1 cellular context compared by ENCODE assay signal in genomic region chr16:57185446-57185944, GRCh38.
TF ChIP-seq lines count a peak whose summit lies in the region.

No MANE protein-coding gene starts in this region.

TF ChIP-seq in HepG2, 621 proteins besides CTCF, POLR2A, EP300 and RAD21 (continued from another document):
- TF ChIP-seq KIAA2018 (CRISPR knock-in tag; IDR thresholded peaks at IDR 0.05; ENCODE audit: borderline replicate concordance) (no peak), ZNF124 (CRISPR knock-in tag; IDR thresholded peaks at IDR 0.05) (peak; percentile 32; the same call in 1 of the 2 replicates), ETV6 (CRISPR knock-in tag; conservative IDR thresholded peaks at IDR 0.05) (no peak; the same call in 1 of the 2 replicates), MAZ (IDR thresholded peaks at IDR 0.05; ENCODE audit: borderline replicate concordance, low read depth, low read length) (no peak), MAZ (CRISPR knock-in tag; IDR thresholded peaks at IDR 0.05; ENCODE audit: low read depth) (no peak), ZNF547 (CRISPR knock-in tag; IDR thresholded peaks at IDR 0.05) (no peak; the same call in 1 of the 2 replicates), HMG20A (CRISPR knock-in tag; IDR thresholded peaks at IDR 0.05; ENCODE audit: borderline replicate concordance) (no peak), ZFP37 (CRISPR knock-in tag; IDR thresholded peaks at IDR 0.05; ENCODE audit: borderline replicate concordance) (peak; percentile 18; the same call in 1 of the 2 replicates), ETS1 (CRISPR knock-in tag; IDR thresholded peaks at IDR 0.05) (no peak), SALL2 (CRISPR knock-in tag; IDR thresholded peaks at IDR 0.05) (0 out of 2 replicates have a peak, but pooled peaks have one; percentile 42), ZNF768 (CRISPR knock-in tag; IDR thresholded peaks at IDR 0.05) (peak; percentile 72; the same call in 1 of the 2 replicates), REXO4 (CRISPR knock-in tag; IDR thresholded peaks at IDR 0.05; ENCODE audit: borderline replicate concordance) (no peak), ZNF839 (CRISPR knock-in tag; IDR thresholded peaks at IDR 0.05; ENCODE audit: borderline replicate concordance) (0 out of 2 replicates have a peak, but pooled peaks have one; percentile 45), ZNF740 (CRISPR knock-in tag; IDR thresholded peaks at IDR 0.05) (0 out of 2 replicates have a peak, but pooled peaks have one; percentile 14), AHR (CRISPR knock-in tag; IDR thresholded peaks at IDR 0.05) (no peak), JUND (CRISPR knock-in tag; IDR thresholded peaks at IDR 0.05) (no peak), YY1 (IDR thresholded peaks at IDR 0.05; ENCODE audit: insufficient read depth, insufficient replicate concordance, low read depth, low read length) (no peak), HNF4G (IDR thresholded peaks at IDR 0.05; ENCODE audit: borderline replicate concordance, low read depth, low read length) (no peak), HNF4G (CRISPR knock-in tag; IDR thresholded peaks at IDR 0.05; ENCODE audit: borderline replicate concordance, low read depth) (no peak)
- TF ChIP-seq, protein P1, sequence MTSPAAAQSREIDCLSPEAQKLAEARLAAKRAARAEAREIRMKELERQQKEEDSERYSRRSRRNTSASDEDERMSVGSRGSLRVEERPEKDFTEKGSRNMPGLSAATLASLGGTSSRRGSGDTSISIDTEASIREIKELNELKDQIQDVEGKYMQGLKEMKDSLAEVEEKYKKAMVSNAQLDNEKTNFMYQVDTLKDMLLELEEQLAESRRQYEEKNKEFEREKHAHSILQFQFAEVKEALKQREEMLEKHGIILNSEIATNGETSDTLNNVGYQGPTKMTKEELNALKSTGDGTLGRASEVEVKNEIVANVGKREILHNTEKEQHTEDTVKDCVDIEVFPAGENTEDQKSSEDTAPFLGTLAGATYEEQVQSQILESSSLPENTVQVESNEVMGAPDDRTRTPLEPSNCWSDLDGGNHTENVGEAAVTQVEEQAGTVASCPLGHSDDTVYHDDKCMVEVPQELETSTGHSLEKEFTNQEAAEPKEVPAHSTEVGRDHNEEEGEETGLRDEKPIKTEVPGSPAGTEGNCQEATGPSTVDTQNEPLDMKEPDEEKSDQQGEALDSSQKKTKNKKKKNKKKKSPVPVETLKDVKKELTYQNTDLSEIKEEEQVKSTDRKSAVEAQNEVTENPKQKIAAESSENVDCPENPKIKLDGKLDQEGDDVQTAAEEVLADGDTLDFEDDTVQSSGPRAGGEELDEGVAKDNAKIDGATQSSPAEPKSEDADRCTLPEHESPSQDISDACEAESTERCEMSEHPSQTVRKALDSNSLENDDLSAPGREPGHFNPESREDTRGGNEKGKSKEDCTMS (CRISPR knock-in tag; conservative IDR thresholded peaks at IDR 0.05): no peak
- TF ChIP-seq, protein P2, sequence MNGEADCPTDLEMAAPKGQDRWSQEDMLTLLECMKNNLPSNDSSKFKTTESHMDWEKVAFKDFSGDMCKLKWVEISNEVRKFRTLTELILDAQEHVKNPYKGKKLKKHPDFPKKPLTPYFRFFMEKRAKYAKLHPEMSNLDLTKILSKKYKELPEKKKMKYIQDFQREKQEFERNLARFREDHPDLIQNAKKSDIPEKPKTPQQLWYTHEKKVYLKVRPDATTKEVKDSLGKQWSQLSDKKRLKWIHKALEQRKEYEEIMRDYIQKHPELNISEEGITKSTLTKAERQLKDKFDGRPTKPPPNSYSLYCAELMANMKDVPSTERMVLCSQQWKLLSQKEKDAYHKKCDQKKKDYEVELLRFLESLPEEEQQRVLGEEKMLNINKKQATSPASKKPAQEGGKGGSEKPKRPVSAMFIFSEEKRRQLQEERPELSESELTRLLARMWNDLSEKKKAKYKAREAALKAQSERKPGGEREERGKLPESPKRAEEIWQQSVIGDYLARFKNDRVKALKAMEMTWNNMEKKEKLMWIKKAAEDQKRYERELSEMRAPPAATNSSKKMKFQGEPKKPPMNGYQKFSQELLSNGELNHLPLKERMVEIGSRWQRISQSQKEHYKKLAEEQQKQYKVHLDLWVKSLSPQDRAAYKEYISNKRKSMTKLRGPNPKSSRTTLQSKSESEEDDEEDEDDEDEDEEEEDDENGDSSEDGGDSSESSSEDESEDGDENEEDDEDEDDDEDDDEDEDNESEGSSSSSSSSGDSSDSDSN (CRISPR knock-in tag; IDR thresholded peaks at IDR 0.05): no peak
- TF ChIP-seq, protein P3, sequence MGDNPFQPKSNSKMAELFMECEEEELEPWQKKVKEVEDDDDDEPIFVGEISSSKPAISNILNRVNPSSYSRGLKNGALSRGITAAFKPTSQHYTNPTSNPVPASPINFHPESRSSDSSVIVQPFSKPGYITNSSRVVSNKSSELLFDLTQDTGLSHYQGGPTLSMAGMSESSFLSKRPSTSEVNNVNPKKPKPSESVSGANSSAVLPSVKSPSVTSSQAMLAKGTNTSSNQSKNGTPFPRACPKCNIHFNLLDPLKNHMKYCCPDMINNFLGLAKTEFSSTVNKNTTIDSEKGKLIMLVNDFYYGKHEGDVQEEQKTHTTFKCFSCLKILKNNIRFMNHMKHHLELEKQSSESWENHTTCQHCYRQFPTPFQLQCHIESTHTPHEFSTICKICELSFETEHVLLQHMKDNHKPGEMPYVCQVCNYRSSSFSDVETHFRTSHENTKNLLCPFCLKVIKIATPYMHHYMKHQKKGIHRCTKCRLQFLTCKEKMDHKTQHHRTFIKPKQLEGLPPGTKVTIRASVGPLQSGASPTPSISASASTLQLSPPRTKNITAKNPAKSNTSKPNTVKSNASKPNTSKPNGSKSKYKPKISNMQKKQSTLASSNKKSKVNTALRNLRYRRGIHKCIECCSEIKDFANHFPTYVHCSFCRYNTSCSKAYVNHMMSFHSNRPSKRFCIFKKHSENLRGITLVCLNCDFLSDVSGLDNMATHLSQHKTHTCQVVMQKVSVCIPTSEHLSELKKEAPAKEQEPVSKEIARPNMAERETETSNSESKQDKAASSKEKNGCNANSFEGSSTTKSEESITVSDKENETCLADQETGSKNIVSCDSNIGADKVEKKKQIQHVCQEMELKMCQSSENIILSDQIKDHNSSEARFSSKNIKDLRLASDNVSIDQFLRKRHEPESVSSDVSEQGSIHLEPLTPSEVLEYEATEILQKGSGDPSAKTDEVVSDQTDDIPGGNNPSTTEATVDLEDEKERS (CRISPR knock-in tag; IDR thresholded peaks at IDR 0.05): no peak
- TF ChIP-seq, protein P4, sequence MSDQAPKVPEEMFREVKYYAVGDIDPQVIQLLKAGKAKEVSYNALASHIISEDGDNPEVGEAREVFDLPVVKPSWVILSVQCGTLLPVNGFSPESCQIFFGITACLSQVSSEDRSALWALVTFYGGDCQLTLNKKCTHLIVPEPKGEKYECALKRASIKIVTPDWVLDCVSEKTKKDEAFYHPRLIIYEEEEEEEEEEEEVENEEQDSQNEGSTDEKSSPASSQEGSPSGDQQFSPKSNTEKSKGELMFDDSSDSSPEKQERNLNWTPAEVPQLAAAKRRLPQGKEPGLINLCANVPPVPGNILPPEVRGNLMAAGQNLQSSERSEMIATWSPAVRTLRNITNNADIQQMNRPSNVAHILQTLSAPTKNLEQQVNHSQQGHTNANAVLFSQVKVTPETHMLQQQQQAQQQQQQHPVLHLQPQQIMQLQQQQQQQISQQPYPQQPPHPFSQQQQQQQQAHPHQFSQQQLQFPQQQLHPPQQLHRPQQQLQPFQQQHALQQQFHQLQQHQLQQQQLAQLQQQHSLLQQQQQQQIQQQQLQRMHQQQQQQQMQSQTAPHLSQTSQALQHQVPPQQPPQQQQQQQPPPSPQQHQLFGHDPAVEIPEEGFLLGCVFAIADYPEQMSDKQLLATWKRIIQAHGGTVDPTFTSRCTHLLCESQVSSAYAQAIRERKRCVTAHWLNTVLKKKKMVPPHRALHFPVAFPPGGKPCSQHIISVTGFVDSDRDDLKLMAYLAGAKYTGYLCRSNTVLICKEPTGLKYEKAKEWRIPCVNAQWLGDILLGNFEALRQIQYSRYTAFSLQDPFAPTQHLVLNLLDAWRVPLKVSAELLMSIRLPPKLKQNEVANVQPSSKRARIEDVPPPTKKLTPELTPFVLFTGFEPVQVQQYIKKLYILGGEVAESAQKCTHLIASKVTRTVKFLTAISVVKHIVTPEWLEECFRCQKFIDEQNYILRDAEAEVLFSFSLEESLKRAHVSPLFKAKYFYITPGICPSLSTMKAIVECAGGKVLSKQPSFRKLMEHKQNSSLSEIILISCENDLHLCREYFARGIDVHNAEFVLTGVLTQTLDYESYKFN (CRISPR knock-in tag; conservative IDR thresholded peaks at IDR 0.05): no peak
- TF ChIP-seq, protein P5, sequence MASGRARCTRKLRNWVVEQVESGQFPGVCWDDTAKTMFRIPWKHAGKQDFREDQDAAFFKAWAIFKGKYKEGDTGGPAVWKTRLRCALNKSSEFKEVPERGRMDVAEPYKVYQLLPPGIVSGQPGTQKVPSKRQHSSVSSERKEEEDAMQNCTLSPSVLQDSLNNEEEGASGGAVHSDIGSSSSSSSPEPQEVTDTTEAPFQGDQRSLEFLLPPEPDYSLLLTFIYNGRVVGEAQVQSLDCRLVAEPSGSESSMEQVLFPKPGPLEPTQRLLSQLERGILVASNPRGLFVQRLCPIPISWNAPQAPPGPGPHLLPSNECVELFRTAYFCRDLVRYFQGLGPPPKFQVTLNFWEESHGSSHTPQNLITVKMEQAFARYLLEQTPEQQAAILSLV (CRISPR knock-in tag; IDR thresholded peaks at IDR 0.05; ENCODE audit: borderline replicate concordance): peak; percentile 83; the same call in 1 of the 2 replicates
